9 cellular contexts compared by ENCODE assay signal in the genomic region with DNA sequence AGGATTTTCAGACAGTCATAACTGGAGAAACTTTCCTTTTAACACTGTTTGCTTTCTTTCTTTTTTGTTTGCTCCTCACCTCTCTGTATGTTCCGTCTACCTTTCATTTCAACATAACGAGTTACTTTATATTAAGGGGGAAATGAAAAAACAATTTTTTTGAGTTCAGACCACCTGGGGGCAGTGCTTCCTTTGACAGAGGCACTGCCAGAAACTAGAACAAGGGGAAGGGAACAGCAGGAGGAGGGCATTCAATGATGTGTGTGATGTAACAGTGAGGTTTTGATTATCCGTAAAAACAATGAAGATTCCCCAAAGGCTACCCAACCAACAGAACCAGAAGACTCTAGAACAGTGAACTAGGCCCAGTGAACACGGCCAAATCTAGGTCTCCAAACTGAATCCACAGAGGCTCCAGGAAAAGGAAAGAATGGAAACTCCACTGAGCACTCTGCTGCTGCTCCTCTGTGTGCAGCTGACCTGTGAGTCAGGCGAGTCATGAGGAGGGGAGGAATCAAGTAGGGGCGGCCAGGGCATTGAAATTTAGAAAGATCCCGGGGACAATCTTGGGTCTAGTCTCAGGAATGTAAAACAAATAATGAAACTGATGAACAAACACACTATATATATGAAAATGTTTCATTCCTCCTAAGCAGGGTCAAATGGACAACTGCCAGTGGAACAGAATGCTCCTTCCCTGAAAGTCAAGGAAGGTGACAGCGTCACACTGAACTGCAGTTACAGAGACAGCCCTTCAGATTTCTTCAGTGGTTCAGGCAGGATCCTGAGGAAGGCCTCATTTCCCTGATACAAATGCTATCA.
DNase-seq lines count a peak whose midpoint lies in the region; ATAC-seq and TF ChIP-seq lines count a peak whose summit lies in the region.
"Had no signal": no experiment of that assay in that cellular context is flagged by ENCODE, and none has a peak within 500 bp of the region (broad histone marks: within the 10 kb centered on the region; RNA-seq: fewer than 3 reads in every experiment).

No MANE protein-coding gene starts in this region.

- H3K9me3 ChIP-seq in right atrium auricular region (no peaks in the 10 kb centered on the region), PC-3 (ENCODE audit: low read length) (no peaks in the 10 kb centered on the region), fibroblast of lung (ENCODE audit: control insufficient read depth, insufficient read depth, low read depth, low read length) (no peaks in the 10 kb centered on the region), thoracic aorta (no peaks in the 10 kb centered on the region)

- no peaks in the 10 kb centered on the region for H3K9me2 ChIP-seq in PC-3 (replicated peaks; ENCODE audit: low read length)

- POLR2A ChIA-PET in PC-3 (lab: Charles Lee; ENCODE audit: unreplicated experiment): interaction anchor here (0.6 kb wide), 1 partner anchor 20 kb away, joined by 3 read pairs; no protein-coding TSS in a partner anchor

- CTCF ChIA-PET in PC-3 (lab: Charles Lee): interaction anchor here (0.5 kb wide), 1 partner anchor 48 kb away, joined by 4 read pairs; no protein-coding TSS in a partner anchor

- BruUV-seq in PC-3 (replicated peaks; lab: Mats Ljungman, UMichigan): no TSS peak

- no peaks in the 10 kb centered on the region for H3K79me2 ChIP-seq in PC-3 (ENCODE audit: low read length)
- H3K79me2 ChIP-seq in fibroblast of lung (ENCODE audit: control insufficient read depth, insufficient read depth, low read length): no peaks in the 10 kb centered on the region

- H2AFZ ChIP-seq in PC-3 (ENCODE audit: low read length) (peak overlapping the region; percentile 49), fibroblast of lung (ENCODE audit: low read length) (no peak overlapping the region)

- H3K4me2 ChIP-seq in PC-3 (ENCODE audit: low read length): peak overlapping the region; percentile 74
- no peak overlapping the region for H3K4me2 ChIP-seq in fibroblast of lung (ENCODE audit: extremely low read depth, insufficient read depth, low read length)

- H3K36me3 ChIP-seq in right atrium auricular region: no peaks in the 10 kb centered on the region
- no peaks in the 10 kb centered on the region for H3K36me3 ChIP-seq in PC-3 (ENCODE audit: low read depth, low read length)
- no peaks in the 10 kb centered on the region for H3K36me3 ChIP-seq in fibroblast of lung (ENCODE audit: control insufficient read depth, insufficient read depth, low read length)
- H3K36me3 ChIP-seq in thoracic aorta: no peaks in the 10 kb centered on the region

- H3K4me1 ChIP-seq in right atrium auricular region: no peaks in the 10 kb centered on the region
- H3K4me1 ChIP-seq in PC-3 (ENCODE audit: insufficient read depth, low read length): peaks cover 74% of the 10 kb centered on the region
- H3K4me1 ChIP-seq in fibroblast of lung (ENCODE audit: control insufficient read depth, extremely low read depth, insufficient read depth, low read length): no peaks in the 10 kb centered on the region
- peaks cover 13 to 15% of the 10 kb centered on the region in 2 donors for H3K4me1 ChIP-seq in thoracic aorta (ENCODE audit: control insufficient read depth in 1 of 2, low read depth in 2 of 2)

- DNase-seq in Right ventricle myocardium inferior (ENCODE audit: missing footprints): no peak
- no peak for DNase-seq in right atrium auricular region (ENCODE audit: low spot score)
- peak; percentile 56 for DNase-seq in PC-3
- peak in 1 of 2 donors; percentile 29 for DNase-seq in fibroblast of lung (ENCODE audit: low read depth in 2 of 2)
- no peak for DNase-seq in thoracic aorta (ENCODE audit: low spot score)
- DNase-seq in GM20000 (ENCODE audit: low spot score): no peak
- DNase-seq in GDM1 (lab: John Stamatoyannopoulos, UW): no peak
- DNase-seq: stimulated activated naive CD4-positive, alpha-beta T cell treated with Interleukin-2 at 50 U/mL for 16 hours had no signal

- no peaks in the 10 kb centered on the region for H3F3A ChIP-seq in PC-3 (ENCODE audit: low read length, unreplicated experiment)

- ATAC-seq in Right ventricle myocardium inferior: peak; percentile 34
- ATAC-seq in PC-3: peak; percentile 57
- peak; percentile 72 for ATAC-seq in thoracic aorta (ENCODE audit: insufficient number of reproducible peaks, low FRiP score, low read depth)
- ATAC-seq in GM21786 (IDR thresholded peaks at IDR 0.05; ENCODE audit: unreplicated experiment): no peak

- no peaks in the 10 kb centered on the region for H4K20me1 ChIP-seq in PC-3 (ENCODE audit: low read length)
- no peaks in the 10 kb centered on the region for H4K20me1 ChIP-seq in fibroblast of lung (ENCODE audit: control insufficient read depth, extremely low read depth, insufficient read depth, low read length)

- H3K27ac ChIP-seq in right atrium auricular region: no peak overlapping the region
- H3K27ac ChIP-seq in PC-3 (ENCODE audit: low read length): peak overlapping the region; percentile 76
- H3K27ac ChIP-seq in fibroblast of lung (ENCODE audit: insufficient read depth, low read length): no peak overlapping the region
- peak overlapping the region; percentile 28 to 78 for H3K27ac ChIP-seq in thoracic aorta

- H3K27me3 ChIP-seq in right atrium auricular region: no peaks in the 10 kb centered on the region
- H3K27me3 ChIP-seq in PC-3 (ENCODE audit: low read length): no peaks in the 10 kb centered on the region
- no peaks in the 10 kb centered on the region for H3K27me3 ChIP-seq in fibroblast of lung (ENCODE audit: control insufficient read depth, insufficient read depth, low read length)
- no peaks in the 10 kb centered on the region for H3K27me3 ChIP-seq in thoracic aorta (replicated peaks; ENCODE audit: insufficient read depth)

- intact Hi-C loops in Right ventricle myocardium inferior (cut with DNase I) (no loop called here), PC-3 (cut with micrococcal nuclease) (loop anchor here (2.0 kb wide), 1 partner anchor 39 kb away; no protein-coding TSS in a partner anchor)

- TF ChIP-seq CTCF in right atrium auricular region (IDR thresholded peaks at IDR 0.05) (no peak), PC-3 (conservative IDR thresholded peaks at IDR 0.05; ENCODE audit: low read depth, low read length) (peak; percentile 68), fibroblast of lung (conservative IDR thresholded peaks at IDR 0.05 in 1 of 2, IDR thresholded peaks at IDR 0.05 in 1 of 2; ENCODE audit: low read depth in 1 of 2, low read length in 2 of 2) (no peak), thoracic aorta (IDR thresholded peaks at IDR 0.05) (no peak), GM20000 (IDR thresholded peaks at IDR 0.05; ENCODE audit: extremely low read depth, missing control alignments) (no peak)

- H3K9ac ChIP-seq in PC-3 (ENCODE audit: low read length) (no peak overlapping the region), fibroblast of lung (ENCODE audit: insufficient read depth, low read length) (peak overlapping the region; percentile 20)

- H3K4me3 ChIP-seq in right atrium auricular region (no peak overlapping the region), PC-3 (ENCODE audit: low read length) (peak overlapping the region; percentile 19; the same call in 1 of the 2 replicates), fibroblast of lung (replicated peaks in 1 of 4; ENCODE audit: control extremely low read depth in 1 of 4, insufficient read depth in 1 of 4, low read depth in 3 of 4, low read length in 4 of 4) (no peak overlapping the region), thoracic aorta (peak overlapping the region; percentile 18)

Comparison
In these comparisons a context has a peak if more than half of its experiments do, and no peak if none do; other contexts are left out.
1. H3K27ac ChIP-seq: peak in PC-3 (single experiment) and thoracic aorta (2 of 2); none in right atrium auricular region (0 of 2) and fibroblast of lung (single experiment).
2. H3K4me3 ChIP-seq: peak in PC-3 (single experiment) and thoracic aorta (single experiment); none in right atrium auricular region (0 of 2) and fibroblast of lung (0 of 4).